ENCODE assay signal across 1 cellular context in genomic region chr4:76087007-76087769, GRCh38.
A peak's percentile ranks its signal among the peaks of the same experiment; 100 is the strongest.
TF ChIP-seq lines count a peak whose summit lies in the region.

No MANE protein-coding gene starts in this region.

TF ChIP-seq in K562, 482 proteins besides CTCF, POLR2A, EP300 and RAD21 (continued from another document and continues in another):
- TF ChIP-seq RERE (CRISPR knock-in tag; IDR thresholded peaks at IDR 0.05; ENCODE audit: borderline replicate concordance) (no peak), STAG1 (CRISPR knock-in tag; IDR thresholded peaks at IDR 0.05; ENCODE audit: borderline replicate concordance) (no peak), RB1 (IDR thresholded peaks at IDR 0.05; ENCODE audit: low read depth) (0 out of 2 replicates have a peak, but pooled peaks have one; percentile 20), RBFOX2 (IDR thresholded peaks at IDR 0.05; ENCODE audit: low read depth, low read length) (no peak), TEAD4 (IDR thresholded peaks at IDR 0.05; ENCODE audit: low read length) (no peak; the same call in 1 of the 2 replicates), TEAD4 (CRISPR knock-in tag; IDR thresholded peaks at IDR 0.05; ENCODE audit: borderline replicate concordance) (no peak), ELK1 (CRISPR knock-in tag; IDR thresholded peaks at IDR 0.05) (no peak), RBM14 (IDR thresholded peaks at IDR 0.05; ENCODE audit: borderline replicate concordance, insufficient read depth, low read depth, low read length) (no peak), MAFG (tag; conservative IDR thresholded peaks at IDR 0.05) (no peak), CHD7 (IDR thresholded peaks at IDR 0.05; ENCODE audit: low read depth, low read length) (no peak), PCBP2 (IDR thresholded peaks at IDR 0.05; ENCODE audit: low read depth, low read length, poor library complexity, severe bottlenecking) (no peak), U2AF2 (optimal IDR thresholded peaks at IDR 0.05; ENCODE audit: low read depth, low read length) (no peak), HSF4 (CRISPR knock-in tag; IDR thresholded peaks at IDR 0.05; ENCODE audit: borderline replicate concordance) (no peak), NR2F6 (CRISPR knock-in tag; IDR thresholded peaks at IDR 0.05) (no peak), MCM5 (IDR thresholded peaks at IDR 0.05; ENCODE audit: low read depth) (no peak), KLF10 (CRISPR knock-in tag; IDR thresholded peaks at IDR 0.05) (no peak), ZNF699 (CRISPR knock-in tag; IDR thresholded peaks at IDR 0.05; ENCODE audit: insufficient replicate concordance) (no peak), ATF7 (IDR thresholded peaks at IDR 0.05) (peak; percentile 45; the same call in 1 of the 2 replicates), SRSF1 (IDR thresholded peaks at IDR 0.05; ENCODE audit: low read depth, low read length) (no peak), POLR2G (IDR thresholded peaks at IDR 0.05; ENCODE audit: low read depth, low read length) (no peak), HMBOX1 (IDR thresholded peaks at IDR 0.05) (no peak), MTA1 (IDR thresholded peaks at IDR 0.05; ENCODE audit: borderline replicate concordance) (no peak), TCFL5 (CRISPR knock-in tag; conservative IDR thresholded peaks at IDR 0.05) (no peak), CHD2 (IDR thresholded peaks at IDR 0.05; ENCODE audit: low read depth, low read length) (no peak), MXI1 (IDR thresholded peaks at IDR 0.05; ENCODE audit: low read depth, low read length) (peak; percentile 65; the same call in 1 of the 2 replicates), ZC3H8 (IDR thresholded peaks at IDR 0.05) (no peak)
- TF ChIP-seq, protein P1, sequence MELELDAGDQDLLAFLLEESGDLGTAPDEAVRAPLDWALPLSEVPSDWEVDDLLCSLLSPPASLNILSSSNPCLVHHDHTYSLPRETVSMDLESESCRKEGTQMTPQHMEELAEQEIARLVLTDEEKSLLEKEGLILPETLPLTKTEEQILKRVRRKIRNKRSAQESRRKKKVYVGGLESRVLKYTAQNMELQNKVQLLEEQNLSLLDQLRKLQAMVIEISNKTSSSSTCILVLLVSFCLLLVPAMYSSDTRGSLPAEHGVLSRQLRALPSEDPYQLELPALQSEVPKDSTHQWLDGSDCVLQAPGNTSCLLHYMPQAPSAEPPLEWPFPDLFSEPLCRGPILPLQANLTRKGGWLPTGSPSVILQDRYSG (tag; conservative IDR thresholded peaks at IDR 0.05; ENCODE audit: low read depth), result no peak; the same call in 1 of the 2 replicates
- TF ChIP-seq, protein P2, sequence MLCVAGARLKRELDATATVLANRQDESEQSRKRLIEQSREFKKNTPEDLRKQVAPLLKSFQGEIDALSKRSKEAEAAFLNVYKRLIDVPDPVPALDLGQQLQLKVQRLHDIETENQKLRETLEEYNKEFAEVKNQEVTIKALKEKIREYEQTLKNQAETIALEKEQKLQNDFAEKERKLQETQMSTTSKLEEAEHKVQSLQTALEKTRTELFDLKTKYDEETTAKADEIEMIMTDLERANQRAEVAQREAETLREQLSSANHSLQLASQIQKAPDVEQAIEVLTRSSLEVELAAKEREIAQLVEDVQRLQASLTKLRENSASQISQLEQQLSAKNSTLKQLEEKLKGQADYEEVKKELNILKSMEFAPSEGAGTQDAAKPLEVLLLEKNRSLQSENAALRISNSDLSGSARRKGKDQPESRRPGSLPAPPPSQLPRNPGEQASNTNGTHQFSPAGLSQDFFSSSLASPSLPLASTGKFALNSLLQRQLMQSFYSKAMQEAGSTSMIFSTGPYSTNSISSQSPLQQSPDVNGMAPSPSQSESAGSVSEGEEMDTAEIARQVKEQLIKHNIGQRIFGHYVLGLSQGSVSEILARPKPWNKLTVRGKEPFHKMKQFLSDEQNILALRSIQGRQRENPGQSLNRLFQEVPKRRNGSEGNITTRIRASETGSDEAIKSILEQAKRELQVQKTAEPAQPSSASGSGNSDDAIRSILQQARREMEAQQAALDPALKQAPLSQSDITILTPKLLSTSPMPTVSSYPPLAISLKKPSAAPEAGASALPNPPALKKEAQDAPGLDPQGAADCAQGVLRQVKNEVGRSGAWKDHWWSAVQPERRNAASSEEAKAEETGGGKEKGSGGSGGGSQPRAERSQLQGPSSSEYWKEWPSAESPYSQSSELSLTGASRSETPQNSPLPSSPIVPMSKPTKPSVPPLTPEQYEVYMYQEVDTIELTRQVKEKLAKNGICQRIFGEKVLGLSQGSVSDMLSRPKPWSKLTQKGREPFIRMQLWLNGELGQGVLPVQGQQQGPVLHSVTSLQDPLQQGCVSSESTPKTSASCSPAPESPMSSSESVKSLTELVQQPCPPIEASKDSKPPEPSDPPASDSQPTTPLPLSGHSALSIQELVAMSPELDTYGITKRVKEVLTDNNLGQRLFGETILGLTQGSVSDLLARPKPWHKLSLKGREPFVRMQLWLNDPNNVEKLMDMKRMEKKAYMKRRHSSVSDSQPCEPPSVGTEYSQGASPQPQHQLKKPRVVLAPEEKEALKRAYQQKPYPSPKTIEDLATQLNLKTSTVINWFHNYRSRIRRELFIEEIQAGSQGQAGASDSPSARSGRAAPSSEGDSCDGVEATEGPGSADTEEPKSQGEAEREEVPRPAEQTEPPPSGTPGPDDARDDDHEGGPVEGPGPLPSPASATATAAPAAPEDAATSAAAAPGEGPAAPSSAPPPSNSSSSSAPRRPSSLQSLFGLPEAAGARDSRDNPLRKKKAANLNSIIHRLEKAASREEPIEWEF (CRISPR knock-in tag; IDR thresholded peaks at IDR 0.05), result no peak
- TF ChIP-seq, protein P3, sequence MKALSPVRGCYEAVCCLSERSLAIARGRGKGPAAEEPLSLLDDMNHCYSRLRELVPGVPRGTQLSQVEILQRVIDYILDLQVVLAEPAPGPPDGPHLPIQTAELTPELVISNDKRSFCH (CRISPR knock-in tag; IDR thresholded peaks at IDR 0.05), result no peak
- TF ChIP-seq, protein P3 (tag; IDR thresholded peaks at IDR 0.05), result peak; percentile 55; the same call in 1 of the 2 replicates
